ENCODE assay signal across 1 cellular context in the genomic region with DNA sequence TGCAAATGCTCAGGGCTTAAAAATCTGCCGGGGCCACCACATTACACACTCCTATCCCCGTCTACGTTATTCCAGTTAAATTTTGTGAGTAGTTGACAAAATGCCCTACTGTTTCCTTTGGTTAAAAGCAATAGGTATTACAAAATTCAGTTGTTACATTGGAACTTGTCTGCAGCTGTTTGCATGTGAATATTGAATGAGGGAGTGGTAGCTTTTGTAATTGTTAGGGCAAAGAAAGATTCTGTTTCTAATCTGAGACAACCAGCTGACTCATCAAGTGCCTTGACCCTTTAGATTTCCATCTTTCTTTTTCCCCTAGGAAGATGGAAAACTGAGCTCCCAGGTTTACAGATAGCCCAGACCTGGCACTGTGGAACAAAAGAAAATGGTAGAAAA.
A peak's percentile ranks its signal among the peaks of the same experiment; 100 is the strongest.
TF ChIP-seq lines count a peak whose summit lies in the region.

No MANE protein-coding gene starts in this region.

TF ChIP-seq in liver, 16 proteins besides CTCF, POLR2A, EP300 and RAD21 (continued from another document):
- TF ChIP-seq SP1 (IDR thresholded peaks at IDR 0.05) (no peak), YY1 (IDR thresholded peaks at IDR 0.05) (peak; percentile 18), FOXA2 (IDR thresholded peaks at IDR 0.05) (no peak), HNF4A (conservative IDR thresholded peaks at IDR 0.05) (no peak)
